ENCODE assay signal across 1 cellular context in genomic region chr10:74347522-74347921, GRCh38.
A peak's percentile ranks its signal among the peaks of the same experiment; 100 is the strongest.
TF ChIP-seq lines count a peak whose summit lies in the region.

No MANE protein-coding gene starts in this region.

TF ChIP-seq in HepG2, 621 proteins besides CTCF, POLR2A, EP300 and RAD21 (continued from another document):
- TF ChIP-seq ATF4 (CRISPR knock-in tag; IDR thresholded peaks at IDR 0.05) (no peak), XRCC5 (optimal IDR thresholded peaks at IDR 0.05; ENCODE audit: low read length) (no peak), ZNF160 (CRISPR knock-in tag; IDR thresholded peaks at IDR 0.05) (no peak), POGK (CRISPR knock-in tag; conservative IDR thresholded peaks at IDR 0.05) (no peak), ZNF552 (CRISPR knock-in tag; IDR thresholded peaks at IDR 0.05; ENCODE audit: borderline replicate concordance) (no peak), ZNF598 (CRISPR knock-in tag; IDR thresholded peaks at IDR 0.05; ENCODE audit: borderline replicate concordance) (no peak), ZNF644 (CRISPR knock-in tag; IDR thresholded peaks at IDR 0.05; ENCODE audit: low read depth) (peak; percentile 55; the same call in 1 of the 2 replicates), SKIL (CRISPR knock-in tag; IDR thresholded peaks at IDR 0.05; ENCODE audit: borderline replicate concordance) (no peak), TOPORS (CRISPR knock-in tag; IDR thresholded peaks at IDR 0.05) (no peak), SMAD1 (CRISPR knock-in tag; IDR thresholded peaks at IDR 0.05; ENCODE audit: borderline replicate concordance, low read depth) (no peak), ZBTB7B (CRISPR knock-in tag; IDR thresholded peaks at IDR 0.05) (0 out of 2 replicates have a peak, but pooled peaks have one; percentile 18), HNF4A (CRISPR knock-in tag; IDR thresholded peaks at IDR 0.05) (peak; percentile 62), IKZF4 (CRISPR knock-in tag; IDR thresholded peaks at IDR 0.05; ENCODE audit: borderline replicate concordance, low read depth, not compliant biosample characterization) (no peak)
TF ChIP-seq in HepG2: peak in this region for 7.
